1 cellular context compared by ENCODE assay signal in the genomic region with DNA sequence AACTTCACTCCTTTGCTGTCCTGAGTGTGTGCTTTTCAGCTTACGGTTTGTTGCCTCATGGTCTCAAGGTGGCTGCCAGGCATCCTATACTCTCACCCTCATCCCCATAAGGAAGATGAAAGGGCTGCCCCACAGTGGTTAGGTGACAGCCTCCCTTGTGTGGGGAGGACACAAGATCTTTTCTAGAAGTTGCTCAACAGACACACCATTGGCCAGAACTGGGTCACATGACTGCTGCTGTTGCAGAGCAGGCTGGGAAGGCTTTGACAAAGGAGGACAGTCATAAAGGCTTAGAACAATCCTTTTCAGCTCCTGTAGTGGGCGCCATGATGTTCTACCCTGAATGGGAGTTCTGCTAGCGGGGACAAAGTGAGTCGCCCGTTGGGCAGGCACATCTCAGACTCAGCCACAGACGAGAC.
TF ChIP-seq lines count a peak whose summit lies in the region.

No MANE protein-coding gene starts in this region.

TF ChIP-seq in HepG2, 621 proteins besides CTCF, POLR2A, EP300 and RAD21 (continued from another document and continues in another):
- TF ChIP-seq, protein P1, sequence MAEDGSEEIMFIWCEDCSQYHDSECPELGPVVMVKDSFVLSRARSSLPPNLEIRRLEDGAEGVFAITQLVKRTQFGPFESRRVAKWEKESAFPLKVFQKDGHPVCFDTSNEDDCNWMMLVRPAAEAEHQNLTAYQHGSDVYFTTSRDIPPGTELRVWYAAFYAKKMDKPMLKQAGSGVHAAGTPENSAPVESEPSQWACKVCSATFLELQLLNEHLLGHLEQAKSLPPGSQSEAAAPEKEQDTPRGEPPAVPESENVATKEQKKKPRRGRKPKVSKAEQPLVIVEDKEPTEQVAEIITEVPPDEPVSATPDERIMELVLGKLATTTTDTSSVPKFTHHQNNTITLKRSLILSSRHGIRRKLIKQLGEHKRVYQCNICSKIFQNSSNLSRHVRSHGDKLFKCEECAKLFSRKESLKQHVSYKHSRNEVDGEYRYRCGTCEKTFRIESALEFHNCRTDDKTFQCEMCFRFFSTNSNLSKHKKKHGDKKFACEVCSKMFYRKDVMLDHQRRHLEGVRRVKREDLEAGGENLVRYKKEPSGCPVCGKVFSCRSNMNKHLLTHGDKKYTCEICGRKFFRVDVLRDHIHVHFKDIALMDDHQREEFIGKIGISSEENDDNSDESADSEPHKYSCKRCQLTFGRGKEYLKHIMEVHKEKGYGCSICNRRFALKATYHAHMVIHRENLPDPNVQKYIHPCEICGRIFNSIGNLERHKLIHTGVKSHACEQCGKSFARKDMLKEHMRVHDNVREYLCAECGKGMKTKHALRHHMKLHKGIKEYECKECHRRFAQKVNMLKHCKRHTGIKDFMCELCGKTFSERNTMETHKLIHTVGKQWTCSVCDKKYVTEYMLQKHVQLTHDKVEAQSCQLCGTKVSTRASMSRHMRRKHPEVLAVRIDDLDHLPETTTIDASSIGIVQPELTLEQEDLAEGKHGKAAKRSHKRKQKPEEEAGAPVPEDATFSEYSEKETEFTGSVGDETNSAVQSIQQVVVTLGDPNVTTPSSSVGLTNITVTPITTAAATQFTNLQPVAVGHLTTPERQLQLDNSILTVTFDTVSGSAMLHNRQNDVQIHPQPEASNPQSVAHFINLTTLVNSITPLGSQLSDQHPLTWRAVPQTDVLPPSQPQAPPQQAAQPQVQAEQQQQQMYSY (CRISPR knock-in tag; IDR thresholded peaks at IDR 0.05): no peak
- TF ChIP-seq, protein P2, sequence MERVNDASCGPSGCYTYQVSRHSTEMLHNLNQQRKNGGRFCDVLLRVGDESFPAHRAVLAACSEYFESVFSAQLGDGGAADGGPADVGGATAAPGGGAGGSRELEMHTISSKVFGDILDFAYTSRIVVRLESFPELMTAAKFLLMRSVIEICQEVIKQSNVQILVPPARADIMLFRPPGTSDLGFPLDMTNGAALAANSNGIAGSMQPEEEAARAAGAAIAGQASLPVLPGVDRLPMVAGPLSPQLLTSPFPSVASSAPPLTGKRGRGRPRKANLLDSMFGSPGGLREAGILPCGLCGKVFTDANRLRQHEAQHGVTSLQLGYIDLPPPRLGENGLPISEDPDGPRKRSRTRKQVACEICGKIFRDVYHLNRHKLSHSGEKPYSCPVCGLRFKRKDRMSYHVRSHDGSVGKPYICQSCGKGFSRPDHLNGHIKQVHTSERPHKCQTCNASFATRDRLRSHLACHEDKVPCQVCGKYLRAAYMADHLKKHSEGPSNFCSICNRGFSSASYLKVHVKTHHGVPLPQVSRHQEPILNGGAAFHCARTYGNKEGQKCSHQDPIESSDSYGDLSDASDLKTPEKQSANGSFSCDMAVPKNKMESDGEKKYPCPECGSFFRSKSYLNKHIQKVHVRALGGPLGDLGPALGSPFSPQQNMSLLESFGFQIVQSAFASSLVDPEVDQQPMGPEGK (CRISPR knock-in tag; IDR thresholded peaks at IDR 0.05): no peak
- TF ChIP-seq TCF7 (IDR thresholded peaks at IDR 0.05; ENCODE audit: low read depth) (0 out of 2 replicates have a peak, but pooled peaks have one; percentile 5), FOSL2 (CRISPR knock-in tag; IDR thresholded peaks at IDR 0.05) (0 out of 2 replicates have a peak, but pooled peaks have one; percentile 4), ZNF644 (CRISPR knock-in tag; IDR thresholded peaks at IDR 0.05; ENCODE audit: low read depth) (0 out of 2 replicates have a peak, but pooled peaks have one; percentile 7), NPAS2 (CRISPR knock-in tag; IDR thresholded peaks at IDR 0.05; ENCODE audit: borderline replicate concordance) (no peak), ZNF143 (CRISPR knock-in tag; IDR thresholded peaks at IDR 0.05) (peak; percentile 83), CBX5 (CRISPR knock-in tag; IDR thresholded peaks at IDR 0.05; ENCODE audit: borderline replicate concordance) (peak; percentile 51; the same call in 1 of the 2 replicates), CEBPB (IDR thresholded peaks at IDR 0.05; ENCODE audit: borderline replicate concordance, low read depth, low read length) (peak; percentile 78), SAP130 (CRISPR knock-in tag; IDR thresholded peaks at IDR 0.05; ENCODE audit: low read depth) (no peak), ZMYM4 (CRISPR knock-in tag; IDR thresholded peaks at IDR 0.05) (peak; percentile 72), SALL1 (CRISPR knock-in tag; IDR thresholded peaks at IDR 0.05) (0 out of 2 replicates have a peak, but pooled peaks have one; percentile 15), POGZ (CRISPR knock-in tag; IDR thresholded peaks at IDR 0.05) (0 out of 2 replicates have a peak, but pooled peaks have one; percentile 12), CBX1 (IDR thresholded peaks at IDR 0.05; ENCODE audit: low read depth) (no peak), ZNF543 (CRISPR knock-in tag; IDR thresholded peaks at IDR 0.05) (no peak), ZNF883 (CRISPR knock-in tag; IDR thresholded peaks at IDR 0.05; ENCODE audit: not compliant biosample characterization) (no peak), GFI1 (CRISPR knock-in tag; IDR thresholded peaks at IDR 0.05; ENCODE audit: borderline replicate concordance) (no peak), TCF7L2 (IDR thresholded peaks at IDR 0.05; ENCODE audit: low read depth, low read length) (no peak)
- TF ChIP-seq, protein P3, sequence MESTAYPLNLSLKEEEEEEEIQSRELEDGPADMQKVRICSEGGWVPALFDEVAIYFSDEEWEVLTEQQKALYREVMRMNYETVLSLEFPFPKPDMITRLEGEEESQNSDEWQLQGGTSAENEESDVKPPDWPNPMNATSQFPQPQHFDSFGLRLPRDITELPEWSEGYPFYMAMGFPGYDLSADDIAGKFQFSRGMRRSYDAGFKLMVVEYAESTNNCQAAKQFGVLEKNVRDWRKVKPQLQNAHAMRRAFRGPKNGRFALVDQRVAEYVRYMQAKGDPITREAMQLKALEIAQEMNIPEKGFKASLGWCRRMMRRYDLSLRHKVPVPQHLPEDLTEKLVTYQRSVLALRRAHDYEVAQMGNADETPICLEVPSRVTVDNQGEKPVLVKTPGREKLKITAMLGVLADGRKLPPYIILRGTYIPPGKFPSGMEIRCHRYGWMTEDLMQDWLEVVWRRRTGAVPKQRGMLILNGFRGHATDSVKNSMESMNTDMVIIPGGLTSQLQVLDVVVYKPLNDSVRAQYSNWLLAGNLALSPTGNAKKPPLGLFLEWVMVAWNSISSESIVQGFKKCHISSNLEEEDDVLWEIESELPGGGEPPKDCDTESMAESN (CRISPR knock-in tag; conservative IDR thresholded peaks at IDR 0.05): no peak
- TF ChIP-seq, protein P4, sequence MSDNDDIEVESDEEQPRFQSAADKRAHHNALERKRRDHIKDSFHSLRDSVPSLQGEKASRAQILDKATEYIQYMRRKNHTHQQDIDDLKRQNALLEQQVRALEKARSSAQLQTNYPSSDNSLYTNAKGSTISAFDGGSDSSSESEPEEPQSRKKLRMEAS (IDR thresholded peaks at IDR 0.05): 0 out of 2 replicates have a peak, but pooled peaks have one; percentile 12
- TF ChIP-seq, protein P5, sequence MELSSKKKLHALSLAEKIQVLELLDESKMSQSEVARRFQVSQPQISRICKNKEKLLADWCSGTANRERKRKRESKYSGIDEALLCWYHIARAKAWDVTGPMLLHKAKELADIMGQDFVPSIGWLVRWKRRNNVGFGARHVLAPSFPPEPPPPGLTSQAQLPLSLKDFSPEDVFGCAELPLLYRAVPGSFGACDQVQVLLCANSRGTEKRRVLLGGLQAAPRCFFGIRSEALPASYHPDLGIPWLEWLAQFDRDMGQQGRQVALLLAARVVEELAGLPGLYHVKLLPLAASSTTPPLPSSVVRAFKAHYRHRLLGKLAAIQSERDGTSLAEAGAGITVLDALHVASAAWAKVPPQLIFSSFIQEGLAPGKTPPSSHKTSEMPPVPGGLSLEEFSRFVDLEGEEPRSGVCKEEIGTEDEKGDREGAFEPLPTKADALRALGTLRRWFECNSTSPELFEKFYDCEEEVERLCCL (CRISPR knock-in tag; IDR thresholded peaks at IDR 0.05; ENCODE audit: borderline replicate concordance): no peak
- TF ChIP-seq, protein P6, sequence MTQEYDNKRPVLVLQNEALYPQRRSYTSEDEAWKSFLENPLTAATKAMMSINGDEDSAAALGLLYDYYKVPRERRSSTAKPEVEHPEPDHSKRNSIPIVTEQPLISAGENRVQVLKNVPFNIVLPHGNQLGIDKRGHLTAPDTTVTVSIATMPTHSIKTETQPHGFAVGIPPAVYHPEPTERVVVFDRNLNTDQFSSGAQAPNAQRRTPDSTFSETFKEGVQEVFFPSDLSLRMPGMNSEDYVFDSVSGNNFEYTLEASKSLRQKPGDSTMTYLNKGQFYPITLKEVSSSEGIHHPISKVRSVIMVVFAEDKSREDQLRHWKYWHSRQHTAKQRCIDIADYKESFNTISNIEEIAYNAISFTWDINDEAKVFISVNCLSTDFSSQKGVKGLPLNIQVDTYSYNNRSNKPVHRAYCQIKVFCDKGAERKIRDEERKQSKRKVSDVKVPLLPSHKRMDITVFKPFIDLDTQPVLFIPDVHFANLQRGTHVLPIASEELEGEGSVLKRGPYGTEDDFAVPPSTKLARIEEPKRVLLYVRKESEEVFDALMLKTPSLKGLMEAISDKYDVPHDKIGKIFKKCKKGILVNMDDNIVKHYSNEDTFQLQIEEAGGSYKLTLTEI (CRISPR knock-in tag; conservative IDR thresholded peaks at IDR 0.05): no peak
- TF ChIP-seq, protein P7, sequence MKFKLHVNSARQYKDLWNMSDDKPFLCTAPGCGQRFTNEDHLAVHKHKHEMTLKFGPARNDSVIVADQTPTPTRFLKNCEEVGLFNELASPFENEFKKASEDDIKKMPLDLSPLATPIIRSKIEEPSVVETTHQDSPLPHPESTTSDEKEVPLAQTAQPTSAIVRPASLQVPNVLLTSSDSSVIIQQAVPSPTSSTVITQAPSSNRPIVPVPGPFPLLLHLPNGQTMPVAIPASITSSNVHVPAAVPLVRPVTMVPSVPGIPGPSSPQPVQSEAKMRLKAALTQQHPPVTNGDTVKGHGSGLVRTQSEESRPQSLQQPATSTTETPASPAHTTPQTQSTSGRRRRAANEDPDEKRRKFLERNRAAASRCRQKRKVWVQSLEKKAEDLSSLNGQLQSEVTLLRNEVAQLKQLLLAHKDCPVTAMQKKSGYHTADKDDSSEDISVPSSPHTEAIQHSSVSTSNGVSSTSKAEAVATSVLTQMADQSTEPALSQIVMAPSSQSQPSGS (CRISPR knock-in tag; IDR thresholded peaks at IDR 0.05): no peak
- TF ChIP-seq, protein P8, sequence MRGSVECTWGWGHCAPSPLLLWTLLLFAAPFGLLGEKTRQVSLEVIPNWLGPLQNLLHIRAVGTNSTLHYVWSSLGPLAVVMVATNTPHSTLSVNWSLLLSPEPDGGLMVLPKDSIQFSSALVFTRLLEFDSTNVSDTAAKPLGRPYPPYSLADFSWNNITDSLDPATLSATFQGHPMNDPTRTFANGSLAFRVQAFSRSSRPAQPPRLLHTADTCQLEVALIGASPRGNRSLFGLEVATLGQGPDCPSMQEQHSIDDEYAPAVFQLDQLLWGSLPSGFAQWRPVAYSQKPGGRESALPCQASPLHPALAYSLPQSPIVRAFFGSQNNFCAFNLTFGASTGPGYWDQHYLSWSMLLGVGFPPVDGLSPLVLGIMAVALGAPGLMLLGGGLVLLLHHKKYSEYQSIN (CRISPR knock-in tag; IDR thresholded peaks at IDR 0.05; ENCODE audit: borderline replicate concordance): no peak
- TF ChIP-seq, protein P9, sequence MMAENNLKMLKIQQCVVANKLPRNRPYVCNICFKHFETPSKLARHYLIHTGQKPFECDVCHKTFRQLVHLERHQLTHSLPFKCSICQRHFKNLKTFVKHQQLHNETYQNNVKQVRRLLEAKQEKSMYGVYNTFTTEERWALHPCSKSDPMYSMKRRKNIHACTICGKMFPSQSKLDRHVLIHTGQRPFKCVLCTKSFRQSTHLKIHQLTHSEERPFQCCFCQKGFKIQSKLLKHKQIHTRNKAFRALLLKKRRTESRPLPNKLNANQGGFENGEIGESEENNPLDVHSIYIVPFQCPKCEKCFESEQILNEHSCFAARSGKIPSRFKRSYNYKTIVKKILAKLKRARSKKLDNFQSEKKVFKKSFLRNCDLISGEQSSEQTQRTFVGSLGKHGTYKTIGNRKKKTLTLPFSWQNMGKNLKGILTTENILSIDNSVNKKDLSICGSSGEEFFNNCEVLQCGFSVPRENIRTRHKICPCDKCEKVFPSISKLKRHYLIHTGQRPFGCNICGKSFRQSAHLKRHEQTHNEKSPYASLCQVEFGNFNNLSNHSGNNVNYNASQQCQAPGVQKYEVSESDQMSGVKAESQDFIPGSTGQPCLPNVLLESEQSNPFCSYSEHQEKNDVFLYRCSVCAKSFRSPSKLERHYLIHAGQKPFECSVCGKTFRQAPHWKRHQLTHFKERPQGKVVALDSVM (CRISPR knock-in tag; IDR thresholded peaks at IDR 0.05): 0 out of 2 replicates have a peak, but pooled peaks have one; percentile 33
- TF ChIP-seq, protein P10, sequence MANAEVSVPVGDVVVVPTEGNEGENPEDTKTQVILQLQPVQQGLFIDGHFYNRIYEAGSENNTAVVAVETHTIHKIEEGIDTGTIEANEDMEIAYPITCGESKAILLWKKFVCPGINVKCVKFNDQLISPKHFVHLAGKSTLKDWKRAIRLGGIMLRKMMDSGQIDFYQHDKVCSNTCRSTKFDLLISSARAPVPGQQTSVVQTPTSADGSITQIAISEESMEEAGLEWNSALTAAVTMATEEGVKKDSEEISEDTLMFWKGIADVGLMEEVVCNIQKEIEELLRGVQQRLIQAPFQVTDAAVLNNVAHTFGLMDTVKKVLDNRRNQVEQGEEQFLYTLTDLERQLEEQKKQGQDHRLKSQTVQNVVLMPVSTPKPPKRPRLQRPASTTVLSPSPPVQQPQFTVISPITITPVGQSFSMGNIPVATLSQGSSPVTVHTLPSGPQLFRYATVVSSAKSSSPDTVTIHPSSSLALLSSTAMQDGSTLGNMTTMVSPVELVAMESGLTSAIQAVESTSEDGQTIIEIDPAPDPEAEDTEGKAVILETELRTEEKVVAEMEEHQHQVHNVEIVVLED (CRISPR knock-in tag; IDR thresholded peaks at IDR 0.05; ENCODE audit: borderline replicate concordance): no peak
